Comparison of ENCODE assay signal across 28 cellular contexts in genomic region chr4:47367761-47368160, GRCh38.
"Had no signal": no experiment of that assay in that cellular context is flagged by ENCODE, and none has a peak within 500 bp of the region (broad histone marks: within the 10 kb centered on the region; RNA-seq: fewer than 3 reads in every experiment).

No MANE protein-coding gene starts in this region.

- H3K27ac ChIP-seq: cardiac muscle cell, esophagus squamous epithelium, gastrocnemius medialis, left ventricle myocardium inferior, neural progenitor cell, stomach, suprapubic skin, tibial nerve, VCaP had no signal

- DNase-seq: activated CD4-positive, alpha-beta memory T cell treated with anti-CD3 and anti-CD28 coated beads, Interleukin-2, amount 10 ng/mL, durations not matched to agents 7 days and 5 days; activated CD4-positive, alpha-beta T cell treated with anti-CD3 and anti-CD28 coated beads, Interleukin-2, amount 10 ng/mL, durations not matched to agents 24 days and 14 days; activated effector memory CD4-positive, alpha-beta T cell treated with Interleukin-2 at 50 U/mL for 16 hours; activated naive CD4-positive, alpha-beta T cell treated with anti-CD3 and anti-CD28 coated beads for 36 hours; activated naive CD8-positive, alpha-beta T cell treated with anti-CD3 and anti-CD28 coated beads, Interleukin-2, amount 10 ng/mL, durations not matched to agents 7 days and 5 days; activated T-cell treated with anti-CD3 and anti-CD28 coated beads, Interleukin-2, amount 50 U/mL, for 72 hours; amygdala; cortex of kidney; endodermal cell; esophagus squamous epithelium; gastrocnemius medialis; head of caudate nucleus; hypothalamus; left ventricle myocardium inferior; mammary epithelial cell; naive thymus-derived CD8-positive, alpha-beta T cell; posterior cingulate gyrus; small intestine; stimulated activated CD4-positive, alpha-beta T cell treated with anti-CD3 and anti-CD28 coated beads, Interleukin-2, amount 100 ng/mL, for 24 hours; stomach had no signal

- H3K4me3 ChIP-seq: cardiac muscle cell, esophagus squamous epithelium, gastrocnemius medialis, left ventricle myocardium inferior, neural progenitor cell, stomach, suprapubic skin, tibial nerve had no signal

- H3K27me3 ChIP-seq: cardiac muscle cell, esophagus squamous epithelium, gastrocnemius medialis, neural progenitor cell, suprapubic skin, tibial nerve had no signal

- ATAC-seq: activated CD4-positive, CD25-positive, alpha-beta regulatory T cell treated with anti-CD3 and anti-CD28 coated beads, Interleukin-2, amount 50 U/mL, for 24 hours; activated T-cell treated with anti-CD3 and anti-CD28 coated beads, Interleukin-2, amount 50 U/mL, for 72 hours; gastrocnemius medialis; naive thymus-derived CD8-positive, alpha-beta T cell; sciatic nerve; stimulated activated memory B cell treated with anti-CD40 and anti-IgM and Interleukin-4, amounts not matched to agents 10 μg/mL and 1 μg/mL and 100 μg/mL, for 72 hours had no signal
